In genomic region chr6:131635384-131636340, GRCh38 we compare ENCODE assay signal across 1 cellular context.
TF ChIP-seq lines count a peak whose summit lies in the region.

No MANE protein-coding gene starts in this region.

TF ChIP-seq in K562, 482 proteins besides CTCF, POLR2A, EP300 and RAD21 (continued from another document):
- no peak for TF ChIP-seq ZHX1 (conservative IDR thresholded peaks at IDR 0.05; ENCODE audit: low read length)
- no peak for TF ChIP-seq NELFE (IDR thresholded peaks at IDR 0.05; ENCODE audit: insufficient read depth, insufficient read length)
- no peak for TF ChIP-seq MYBL2 (IDR thresholded peaks at IDR 0.05; ENCODE audit: low read depth)
- no peak for TF ChIP-seq MYBL2 (CRISPR knock-in tag; IDR thresholded peaks at IDR 0.05; ENCODE audit: borderline replicate concordance)
- no peak for TF ChIP-seq ZFP36 (IDR thresholded peaks at IDR 0.05; ENCODE audit: low read depth, low read length, partially characterized antibody)
- no peak for TF ChIP-seq ZNF583 (CRISPR knock-in tag; IDR thresholded peaks at IDR 0.05)
- TF ChIP-seq ZSCAN29 (IDR thresholded peaks at IDR 0.05), result no peak
- TF ChIP-seq HNRNPH1 (optimal IDR thresholded peaks at IDR 0.05; ENCODE audit: low read depth, low read length), result no peak
- no peak for TF ChIP-seq MCM2 (IDR thresholded peaks at IDR 0.05; ENCODE audit: low read depth)
TF ChIP-seq in K562: peak in this region for 0.
